Comparison of ENCODE assay signal across 20 cellular contexts in genomic region chr3:144708437-144708836, GRCh38.
"Had no signal": no experiment of that assay in that cellular context is flagged by ENCODE, and none has a peak within 500 bp of the region (broad histone marks: within the 10 kb centered on the region; RNA-seq: fewer than 3 reads in every experiment).

No MANE protein-coding gene starts in this region.

- ATAC-seq: activated CD4-positive, alpha-beta T cell treated with anti-CD3 and anti-CD28 coated beads for 36 hours; activated naive CD4-positive, alpha-beta T cell treated with anti-CD3 and anti-CD28 coated beads, Interleukin-2, amount 50 U/mL, for 72 hours; activated T-cell treated with anti-CD3 and anti-CD28 coated beads, Interleukin-2, amount 50 U/mL, for 72 hours; esophagus mucosa; left cardiac atrium; left ventricle myocardium superior; right cardiac atrium had no signal

- H3K27me3 ChIP-seq: breast epithelium, spleen, suprapubic skin, tibial nerve had no signal

- H3K27ac ChIP-seq: breast epithelium, spleen, suprapubic skin, tibial nerve had no signal

- H3K36me3 ChIP-seq: breast epithelium, spleen, suprapubic skin, tibial nerve had no signal

- H3K9me3 ChIP-seq: breast epithelium, spleen, suprapubic skin had no signal

- H3K4me3 ChIP-seq: breast epithelium, spleen, suprapubic skin, tibial nerve had no signal

- H3K4me1 ChIP-seq: breast epithelium, spleen, suprapubic skin, tibial nerve had no signal

- DNase-seq: activated CD4-positive, alpha-beta T cell treated with anti-CD3 and anti-CD28 coated beads for 36 hours; activated CD4-positive, CD25-positive, alpha-beta regulatory T cell; activated naive CD4-positive, alpha-beta T cell; activated T-cell treated with anti-CD3 and anti-CD28 coated beads for 4 hours; activated T-cell treated with anti-CD3 and anti-CD28 coated beads, Interleukin-2, amount 50 U/mL, for 72 hours; endodermal cell; foreskin fibroblast; head of caudate nucleus; hippocampal formation; left cardiac atrium; left ventricle myocardium superior; posterior cingulate gyrus; right cardiac atrium; spleen; stimulated activated naive CD4-positive, alpha-beta T cell had no signal
